In genomic region chr22:38327396-38327795, GRCh38 we compare ENCODE assay signal across 14 cellular contexts. TPM values are rescaled to one million over a fixed set of nuclear protein-coding genes. Genes with fewer than 3 reads are reported as not detected.
DNase-seq lines count a peak whose midpoint lies in the region; ATAC-seq and TF ChIP-seq lines count a peak whose summit lies in the region.
"Had no signal": no experiment of that assay in that cellular context is flagged by ENCODE, and none has a peak within 500 bp of the region (broad histone marks: within the 10 kb centered on the region; RNA-seq: fewer than 3 reads in every experiment).

No MANE protein-coding gene starts in this region.

- no peaks in the 10 kb centered on the region for H4K20me1 ChIP-seq in hepatocyte (ENCODE audit: insufficient read depth, poor library complexity, severe bottlenecking)

- ATAC-seq in activated T-cell treated with anti-CD3 and anti-CD28 coated beads, Interleukin-2, amount 50 U/mL, for 4 hours = no peak
- no peak for ATAC-seq in activated naive CD8-positive, alpha-beta T cell treated with anti-CD3 and anti-CD28 coated beads, Interleukin-2, amount 50 U/mL, for 24 hours
- ATAC-seq in upper lobe of right lung = peak; percentile 23
- no peak for ATAC-seq in HG03469 (IDR thresholded peaks at IDR 0.05; ENCODE audit: unreplicated experiment)
- no peak for ATAC-seq in GM21786 (IDR thresholded peaks at IDR 0.05; ENCODE audit: unreplicated experiment)
- ATAC-seq: left cardiac atrium had no signal

- WGBS in hepatocyte (ENCODE audit: low lambda C conversion rate, missing lambda C conversion rate) = 84% methylated on average over 7 of the region's 7 CpGs

- H3K4me3 Mint-ChIP-seq in activated T-cell treated with anti-CD3 and anti-CD28 coated beads, Interleukin-2, amount 50 U/mL, for 4 hours = peak overlapping the region; percentile 11
- no peak overlapping the region for H3K4me3 Mint-ChIP-seq in activated T-cell treated with anti-CD3 and anti-CD28 coated beads, Interleukin-2, amount 50 U/mL, for 24 hours
- H3K4me3 Mint-ChIP-seq in activated naive CD8-positive, alpha-beta T cell treated with anti-CD3 and anti-CD28 coated beads, Interleukin-2, amount 50 U/mL, for 24 hours = peak overlapping the region; percentile 14

- intact Hi-C loops in upper lobe of right lung (cut with DNase I) = no loop called here

- no peak overlapping the region for H2AFZ ChIP-seq in hepatocyte

- H3K4me3 ChIP-seq in hepatocyte (no peak overlapping the region), upper lobe of right lung (no peak overlapping the region)

- H3K4me1 ChIP-seq in hepatocyte (ENCODE audit: insufficient read depth) (no peaks in the 10 kb centered on the region), upper lobe of right lung (no peaks in the 10 kb centered on the region)
- H3K4me1 ChIP-seq: Caco-2 had no signal

- H3K27ac Mint-ChIP-seq in activated T-cell treated with anti-CD3 and anti-CD28 coated beads, Interleukin-2, amount 50 U/mL, for 24 hours = no peak overlapping the region
- no peak overlapping the region for H3K27ac Mint-ChIP-seq in activated naive CD8-positive, alpha-beta T cell treated with anti-CD3 and anti-CD28 coated beads, Interleukin-2, amount 50 U/mL, for 24 hours

- H3K9me2 ChIP-seq in hepatocyte (replicated peaks; ENCODE audit: insufficient read depth) = no peaks in the 10 kb centered on the region

- no peaks in the 10 kb centered on the region for H3K9me3 Mint-ChIP-seq in activated T-cell treated with anti-CD3 and anti-CD28 coated beads, Interleukin-2, amount 50 U/mL, for 4 hours
- H3K9me3 Mint-ChIP-seq in activated T-cell treated with anti-CD3 and anti-CD28 coated beads, Interleukin-2, amount 50 U/mL, for 24 hours = no peaks in the 10 kb centered on the region
- H3K9me3 Mint-ChIP-seq in activated naive CD8-positive, alpha-beta T cell treated with anti-CD3 and anti-CD28 coated beads, Interleukin-2, amount 50 U/mL, for 24 hours = no peaks in the 10 kb centered on the region

- no peak for DNase-seq in activated T-cell treated with anti-CD3 and anti-CD28 coated beads, Interleukin-2, amount 50 U/mL, for 4 hours
- no peak for DNase-seq in activated T-cell treated with anti-CD3 and anti-CD28 coated beads, Interleukin-2, amount 50 U/mL, for 24 hours
- DNase-seq in activated naive CD8-positive, alpha-beta T cell treated with anti-CD3 and anti-CD28 coated beads, Interleukin-2, amount 50 U/mL, for 24 hours = no peak
- peak; percentile 6 for DNase-seq in hepatocyte (ENCODE audit: low spot score)
- no peak for DNase-seq in upper lobe of right lung
- no peak for DNase-seq in NCI-H1930 (lab: John Stamatoyannopoulos, UW)
- DNase-seq: activated CD4-positive, CD25-positive, alpha-beta regulatory T cell treated with anti-CD3 and anti-CD28 coated beads, Interleukin-2, amount 50 U/mL, for 72 hours; Caco-2; erythroblast; Karpas-422; left cardiac atrium; NCI-H146 had no signal

- H3K27ac ChIP-seq in hepatocyte (no peak overlapping the region), upper lobe of right lung (no peak overlapping the region)

- H3K27me3 ChIP-seq in hepatocyte = no peaks in the 10 kb centered on the region
- no peaks in the 10 kb centered on the region for H3K27me3 ChIP-seq in upper lobe of right lung

- no peaks in the 10 kb centered on the region for H3K79me2 ChIP-seq in hepatocyte

- no peak overlapping the region for H3K4me2 ChIP-seq in hepatocyte

- peaks cover 4% of the 10 kb centered on the region for H3K4me1 Mint-ChIP-seq in activated T-cell treated with anti-CD3 and anti-CD28 coated beads, Interleukin-2, amount 50 U/mL, for 4 hours (ENCODE audit: low read depth)
- H3K4me1 Mint-ChIP-seq in activated T-cell treated with anti-CD3 and anti-CD28 coated beads, Interleukin-2, amount 50 U/mL, for 24 hours (ENCODE audit: low read depth) = peaks cover 4% of the 10 kb centered on the region
- peaks cover 4% of the 10 kb centered on the region for H3K4me1 Mint-ChIP-seq in activated naive CD8-positive, alpha-beta T cell treated with anti-CD3 and anti-CD28 coated beads, Interleukin-2, amount 50 U/mL, for 24 hours

- no peaks in the 10 kb centered on the region for H3K36me3 ChIP-seq in hepatocyte (replicated peaks; ENCODE audit: insufficient read depth, low read depth)
- H3K36me3 ChIP-seq in upper lobe of right lung = no peaks in the 10 kb centered on the region

- TF ChIP-seq CTCF in hepatocyte (IDR thresholded peaks at IDR 0.05; ENCODE audit: poor library complexity) (no peak), upper lobe of right lung (IDR thresholded peaks at IDR 0.05) (no peak)

- no peaks in the 10 kb centered on the region for H3K36me3 Mint-ChIP-seq in activated T-cell treated with anti-CD3 and anti-CD28 coated beads, Interleukin-2, amount 50 U/mL, for 4 hours (ENCODE audit: insufficient read depth)
- H3K36me3 Mint-ChIP-seq in activated T-cell treated with anti-CD3 and anti-CD28 coated beads, Interleukin-2, amount 50 U/mL, for 24 hours (ENCODE audit: low read depth) = no peaks in the 10 kb centered on the region
- H3K36me3 Mint-ChIP-seq in activated naive CD8-positive, alpha-beta T cell treated with anti-CD3 and anti-CD28 coated beads, Interleukin-2, amount 50 U/mL, for 24 hours (ENCODE audit: low read depth) = no peaks in the 10 kb centered on the region

- peaks cover 4% of the 10 kb centered on the region for H3K27me3 Mint-ChIP-seq in activated T-cell treated with anti-CD3 and anti-CD28 coated beads, Interleukin-2, amount 50 U/mL, for 4 hours (ENCODE audit: low read depth)
- no peaks in the 10 kb centered on the region for H3K27me3 Mint-ChIP-seq in activated T-cell treated with anti-CD3 and anti-CD28 coated beads, Interleukin-2, amount 50 U/mL, for 24 hours
- H3K27me3 Mint-ChIP-seq in activated naive CD8-positive, alpha-beta T cell treated with anti-CD3 and anti-CD28 coated beads, Interleukin-2, amount 50 U/mL, for 24 hours = peaks cover 3% of the 10 kb centered on the region

- no peaks in the 10 kb centered on the region for H3K9me3 ChIP-seq in hepatocyte (ENCODE audit: low read depth)
- no peaks in the 10 kb centered on the region for H3K9me3 ChIP-seq in upper lobe of right lung
- H3K9me3 ChIP-seq: Caco-2 had no signal

RNA-seq across cellular contexts. Expression of gene CSNK1E, which starts 10.2 kb away (rescaled TPM):
- total RNA-seq in activated T-cell treated with anti-CD3 and anti-CD28 coated beads, Interleukin-2, amount 50 U/mL, for 4 hours = 10 to 100 TPM; 86.9 to 94.6 (median 91.7) TPM
- total RNA-seq in hepatocyte (85.8 and 89.5 TPM in 2 replicates), upper lobe of right lung (115 TPM)
- 123 and 152 TPM in 2 replicates for polyA plus RNA-seq in hepatocyte

RNA-seq across cellular contexts. Expression of gene TMEM184B, which starts 54.6 kb away (rescaled TPM):
- total RNA-seq in activated T-cell treated with anti-CD3 and anti-CD28 coated beads, Interleukin-2, amount 50 U/mL, for 4 hours = 10 to 100 TPM; 26.5 to 33.5 (median 27.8) TPM
- total RNA-seq in hepatocyte (32.1 and 58.2 TPM in 2 replicates), upper lobe of right lung (79.2 TPM)
- polyA plus RNA-seq in hepatocyte = 90.0 and 102 TPM in 2 replicates
